In genomic region chr4:17111959-17112659, GRCh38 we compare ENCODE assay signal across 8 cellular contexts.
DNase-seq lines count a peak whose midpoint lies in the region; ATAC-seq and TF ChIP-seq lines count a peak whose summit lies in the region.

No MANE protein-coding gene starts in this region.

- intact Hi-C loops in PC-9 (cut with micrococcal nuclease; ENCODE audit: unreplicated experiment) = no loop called here

- H3K9me3 Mint-ChIP-seq in stimulated activated naive CD8-positive, alpha-beta T cell treated with anti-CD3 and anti-CD28 coated beads, Interleukin-15, amount 100 ng/mL, for 72 hours = peaks cover 6 to 7% of the 10 kb centered on the region in 2 donors

- POLR2A ChIA-PET in PC-9 (lab: Charles Lee; ENCODE audit: unreplicated experiment) = no interaction called here

- H2AFZ ChIP-seq in PC-9 = no peak overlapping the region

- H3K27ac Mint-ChIP-seq in stimulated activated naive CD8-positive, alpha-beta T cell treated with anti-CD3 and anti-CD28 coated beads, Interleukin-15, amount 100 ng/mL, for 72 hours = no peak overlapping the region

- H3F3A ChIP-seq in PC-9 (ENCODE audit: insufficient read depth, low read depth) = no peaks in the 10 kb centered on the region

- CTCF ChIA-PET in PC-9 (lab: Charles Lee) = no interaction called here

- H3K4me3 ChIP-seq in PC-9 = no peak overlapping the region

- H3K27ac ChIP-seq in PC-9 = no peak overlapping the region

- H3K27me3 ChIP-seq in PC-9 (ENCODE audit: insufficient read depth, low read depth) = no peaks in the 10 kb centered on the region

- no peaks in the 10 kb centered on the region for H3K9me3 ChIP-seq in PC-9 (ENCODE audit: insufficient read depth, low read depth)

- BruUV-seq in PC-9 (replicated peaks; lab: Mats Ljungman, UMichigan) = no TSS peak

- H3K27me3 Mint-ChIP-seq in stimulated activated naive CD8-positive, alpha-beta T cell treated with anti-CD3 and anti-CD28 coated beads, Interleukin-15, amount 100 ng/mL, for 72 hours = peaks cover 31% of the 10 kb centered on the region

- H3K4me1 ChIP-seq in PC-9 (replicated peaks; ENCODE audit: insufficient read depth) = no peaks in the 10 kb centered on the region

- H4K20me1 ChIP-seq in PC-9 (ENCODE audit: insufficient read depth) = no peaks in the 10 kb centered on the region

- H3K36me3 ChIP-seq in PC-9 (ENCODE audit: low read depth) = no peaks in the 10 kb centered on the region

- DNase-seq in stimulated activated naive CD8-positive, alpha-beta T cell treated with anti-CD3 and anti-CD28 coated beads, Interleukin-15, Interleukin-2, amounts not matched to agents 100 U/mL and 50 U/mL, for 24 hours = peak; percentile 11
- DNase-seq in stimulated activated naive CD8-positive, alpha-beta T cell treated with anti-CD3 and anti-CD28 coated beads, Interleukin-15, amount 100 ng/mL, for 72 hours = no peak
- DNase-seq in PC-9 (no peak), germinal center (ENCODE audit: low spot score) (peak; percentile 4), AG08395 (ENCODE audit: low spot score) (no peak), NCI-H187 (lab: John Stamatoyannopoulos, UW) (no peak), NCI-H2029 treated with DMSO at 0.1 percent for 48 hours (lab: John Stamatoyannopoulos, UW) (no peak), activated T-cell treated with anti-CD3 and anti-CD28 coated beads for 4 hours (no peak)

- H3K9me2 ChIP-seq in PC-9 (ENCODE audit: insufficient read depth) = no peaks in the 10 kb centered on the region

- no peaks in the 10 kb centered on the region for H3K4me1 Mint-ChIP-seq in stimulated activated naive CD8-positive, alpha-beta T cell treated with anti-CD3 and anti-CD28 coated beads, Interleukin-15, amount 100 ng/mL, for 72 hours

- TF ChIP-seq CTCF in PC-9 (conservative IDR thresholded peaks at IDR 0.05) = peak; percentile 30; the same call in 1 of the 2 replicates

- no peaks in the 10 kb centered on the region for H3K79me2 ChIP-seq in PC-9 (ENCODE audit: low read depth)

- no peak for ATAC-seq in stimulated activated naive CD8-positive, alpha-beta T cell treated with anti-CD3 and anti-CD28 coated beads, Interleukin-15, Interleukin-2, amounts not matched to agents 100 U/mL and 50 U/mL, for 24 hours
- ATAC-seq in stimulated activated naive CD8-positive, alpha-beta T cell treated with anti-CD3 and anti-CD28 coated beads, Interleukin-15, amount 100 ng/mL, for 72 hours = no peak

- H3K4me2 ChIP-seq in PC-9 = no peak overlapping the region

- H3K4me3 Mint-ChIP-seq in stimulated activated naive CD8-positive, alpha-beta T cell treated with anti-CD3 and anti-CD28 coated beads, Interleukin-15, amount 100 ng/mL, for 72 hours = no peak overlapping the region

Comparison
In these comparisons a context has a peak if more than half of its experiments do, and no peak if none do; other contexts are left out.
1. DNase-seq: peak in stimulated activated naive CD8-positive, alpha-beta T cell treated with anti-CD3 and anti-CD28 coated beads, Interleukin-15, Interleukin-2, amounts not matched to agents 100 U/mL and 50 U/mL, for 24 hours (single experiment) and germinal center (single experiment); none in stimulated activated naive CD8-positive, alpha-beta T cell treated with anti-CD3 and anti-CD28 coated beads, Interleukin-15, amount 100 ng/mL, for 72 hours (0 of 2), PC-9 (0 of 2), AG08395 (single experiment), NCI-H187 (0 of 2), NCI-H2029 treated with DMSO at 0.1 percent for 48 hours (single experiment) and activated T-cell treated with anti-CD3 and anti-CD28 coated beads for 4 hours (single experiment).